8 cellular contexts compared by ENCODE assay signal in genomic region chr6:99905209-99906106, GRCh38.
DNase-seq lines count a peak whose midpoint lies in the region; ATAC-seq lines count a peak whose summit lies in the region.

No MANE protein-coding gene starts in this region.

- ATAC-seq in GM18861 (IDR thresholded peaks at IDR 0.05; ENCODE audit: unreplicated experiment) (peak; percentile 96), HG02943 (IDR thresholded peaks at IDR 0.05; ENCODE audit: low read depth, unreplicated experiment) (peak; percentile 94), left cardiac atrium (peak; percentile 27 to 47)

- intact Hi-C loops in left cardiac atrium (cut with DNase I) = loop anchor here in 1 of 2 donors (5.0 kb wide), 1 partner anchor 38 kb away; no protein-coding TSS in a partner anchor

- DNase-seq in Ammon's horn (ENCODE audit: low spot score) (peak; percentile 29), NCI-H1417 (lab: John Stamatoyannopoulos, UW) (peak; percentile 21 to 86 (median 59)), SW 1271 (lab: John Stamatoyannopoulos, UW) (peak; percentile 21 to 70), left cardiac atrium (no peak), superior temporal gyrus (ENCODE audit: extremely low spot score) (peak; percentile 65)
- no peak for DNase-seq in activated naive CD4-positive, alpha-beta T cell treated with anti-CD3 and anti-CD28 coated beads, Interleukin-2, amount 50 U/mL, for 16 hours

Comparison
In these comparisons a context has a peak if more than half of its experiments do, and no peak if none do; other contexts are left out.
1. DNase-seq: peak in Ammon's horn (single experiment), NCI-H1417 (3 of 3), SW 1271 (2 of 2) and superior temporal gyrus (single experiment); none in left cardiac atrium (single experiment) and activated naive CD4-positive, alpha-beta T cell treated with anti-CD3 and anti-CD28 coated beads, Interleukin-2, amount 50 U/mL, for 16 hours (single experiment).
2. ATAC-seq: peak in every context shown above with its lines; median percentile 96 in GM18861; 94 in HG02943; 37 in left cardiac atrium.